Comparison of ENCODE assay signal across 2 cellular contexts in genomic region chr6:38151580-38152500, GRCh38.
A peak's percentile ranks its signal among the peaks of the same experiment; 100 is the strongest.
TF ChIP-seq lines count a peak whose summit lies in the region.

No MANE protein-coding gene starts in this region.

TF ChIP-seq in K562, 482 proteins besides CTCF, POLR2A, EP300 and RAD21:
- no peak for TF ChIP-seq FUS (optimal IDR thresholded peaks at IDR 0.05; ENCODE audit: low read depth, low read length)
- peak; percentile 5 for TF ChIP-seq RBM22 (IDR thresholded peaks at IDR 0.05; ENCODE audit: low read depth, low read length, poor library complexity, severe bottlenecking)
- TF ChIP-seq ARID2 (IDR thresholded peaks at IDR 0.05): no peak
TF ChIP-seq in K562: peak in this region for 1.

TF ChIP-seq in HepG2, 621 proteins besides CTCF, POLR2A, EP300 and RAD21:
- TF ChIP-seq ZNF121 (CRISPR knock-in tag; IDR thresholded peaks at IDR 0.05) (no peak), CENPT (CRISPR knock-in tag; IDR thresholded peaks at IDR 0.05; ENCODE audit: low read depth) (no peak), BRD4 (CRISPR knock-in tag; IDR thresholded peaks at IDR 0.05) (no peak)
- TF ChIP-seq, protein P1, sequence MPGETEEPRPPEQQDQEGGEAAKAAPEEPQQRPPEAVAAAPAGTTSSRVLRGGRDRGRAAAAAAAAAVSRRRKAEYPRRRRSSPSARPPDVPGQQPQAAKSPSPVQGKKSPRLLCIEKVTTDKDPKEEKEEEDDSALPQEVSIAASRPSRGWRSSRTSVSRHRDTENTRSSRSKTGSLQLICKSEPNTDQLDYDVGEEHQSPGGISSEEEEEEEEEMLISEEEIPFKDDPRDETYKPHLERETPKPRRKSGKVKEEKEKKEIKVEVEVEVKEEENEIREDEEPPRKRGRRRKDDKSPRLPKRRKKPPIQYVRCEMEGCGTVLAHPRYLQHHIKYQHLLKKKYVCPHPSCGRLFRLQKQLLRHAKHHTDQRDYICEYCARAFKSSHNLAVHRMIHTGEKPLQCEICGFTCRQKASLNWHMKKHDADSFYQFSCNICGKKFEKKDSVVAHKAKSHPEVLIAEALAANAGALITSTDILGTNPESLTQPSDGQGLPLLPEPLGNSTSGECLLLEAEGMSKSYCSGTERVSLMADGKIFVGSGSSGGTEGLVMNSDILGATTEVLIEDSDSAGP (CRISPR knock-in tag; IDR thresholded peaks at IDR 0.05; ENCODE audit: borderline replicate concordance): 0 out of 2 replicates have a peak, but pooled peaks have one; percentile 3
- TF ChIP-seq, protein P2, sequence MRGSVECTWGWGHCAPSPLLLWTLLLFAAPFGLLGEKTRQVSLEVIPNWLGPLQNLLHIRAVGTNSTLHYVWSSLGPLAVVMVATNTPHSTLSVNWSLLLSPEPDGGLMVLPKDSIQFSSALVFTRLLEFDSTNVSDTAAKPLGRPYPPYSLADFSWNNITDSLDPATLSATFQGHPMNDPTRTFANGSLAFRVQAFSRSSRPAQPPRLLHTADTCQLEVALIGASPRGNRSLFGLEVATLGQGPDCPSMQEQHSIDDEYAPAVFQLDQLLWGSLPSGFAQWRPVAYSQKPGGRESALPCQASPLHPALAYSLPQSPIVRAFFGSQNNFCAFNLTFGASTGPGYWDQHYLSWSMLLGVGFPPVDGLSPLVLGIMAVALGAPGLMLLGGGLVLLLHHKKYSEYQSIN (CRISPR knock-in tag; IDR thresholded peaks at IDR 0.05; ENCODE audit: borderline replicate concordance): no peak
